Comparison of ENCODE assay signal across 7 cellular contexts in the genomic region with DNA sequence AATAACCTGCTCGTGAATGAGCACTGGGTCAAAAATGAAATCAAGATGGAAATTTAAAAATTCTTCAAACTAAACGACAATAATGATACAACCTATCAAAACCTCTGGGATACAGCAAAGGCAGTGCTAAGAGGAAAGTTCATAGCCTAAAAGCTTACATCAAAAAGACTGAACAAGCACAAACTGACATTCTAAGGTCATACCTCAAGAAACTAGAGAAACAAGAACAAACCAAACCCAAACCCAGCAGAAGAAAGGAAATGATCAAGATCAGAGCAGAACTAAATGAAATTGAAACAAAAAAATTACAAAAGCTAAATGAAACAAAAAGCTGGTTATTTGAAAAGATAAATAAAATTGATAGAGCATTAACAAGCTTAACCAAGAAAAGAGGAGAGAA. TPM values are rescaled to one million over a fixed set of nuclear protein-coding genes. Genes with fewer than 3 reads are reported as not detected.
DNase-seq lines count a peak whose midpoint lies in the region; ATAC-seq and TF ChIP-seq lines count a peak whose summit lies in the region.
"Not testable (repeated sequence)": the region's sequence is repeated elsewhere in the genome, so short reads cannot be mapped to it uniquely, and the experiment has no call there.

No MANE protein-coding gene starts in this region.

- not testable (repeated sequence) for H3K4me3 ChIP-seq in CD8-positive, alpha-beta T cell (ENCODE audit: low read depth, low read length)

- H3K4me3 Mint-ChIP-seq in CD8-positive, alpha-beta T cell; activated CD4-positive, alpha-beta memory T cell treated with anti-CD3 and anti-CD28 coated beads for 36 hours; activated T-cell treated with anti-CD3 and anti-CD28 coated beads, Interleukin-2, amount 50 U/mL, for 24 hours; central memory CD8-positive, alpha-beta T cell: not testable (repeated sequence)
- H3K4me3 Mint-ChIP-seq in T-helper 17 cell: peak overlapping the region; percentile 15
- peak overlapping the region; percentile 17 for H3K4me3 Mint-ChIP-seq in activated naive CD4-positive, alpha-beta T cell treated with anti-CD3 and anti-CD28 coated beads, Interleukin-2, amount 10 ng/mL, durations not matched to agents 7 days and 5 days
- peak overlapping the region; percentile 2 for H3K4me3 Mint-ChIP-seq in natural killer cell treated with Interleukin-12 subunit alpha and Interleukin-12 subunit beta and Interleukin-15 and Interleukin-18, amount 100 ng/mL, for 72 hours

- peak overlapping the region; percentile 37 for H3K27ac Mint-ChIP-seq in CD8-positive, alpha-beta T cell
- peak overlapping the region; percentile 51 for H3K27ac Mint-ChIP-seq in T-helper 17 cell
- peak overlapping the region; percentile 2 for H3K27ac Mint-ChIP-seq in activated CD4-positive, alpha-beta memory T cell treated with anti-CD3 and anti-CD28 coated beads for 36 hours
- peak overlapping the region; percentile 16 for H3K27ac Mint-ChIP-seq in activated T-cell treated with anti-CD3 and anti-CD28 coated beads, Interleukin-2, amount 50 U/mL, for 24 hours
- peak overlapping the region; percentile 59 for H3K27ac Mint-ChIP-seq in activated naive CD4-positive, alpha-beta T cell treated with anti-CD3 and anti-CD28 coated beads, Interleukin-2, amount 10 ng/mL, durations not matched to agents 7 days and 5 days
- peak overlapping the region; percentile 19 for H3K27ac Mint-ChIP-seq in central memory CD8-positive, alpha-beta T cell (ENCODE audit: low read depth)
- H3K27ac Mint-ChIP-seq in natural killer cell treated with Interleukin-12 subunit alpha and Interleukin-12 subunit beta and Interleukin-15 and Interleukin-18, amount 100 ng/mL, for 72 hours: peak overlapping the region in 1 of 2 donors; percentile 2

- CTCF ChIA-PET in CD8-positive, alpha-beta T cell (lab: Charles Lee); activated naive CD4-positive, alpha-beta T cell treated with anti-CD3 and anti-CD28 coated beads, Interleukin-2, amount 10 ng/mL, durations not matched to agents 7 days and 5 days (lab: Charles Lee): not testable (repeated sequence)
- CTCF ChIA-PET in activated CD4-positive, alpha-beta memory T cell treated with anti-CD3 and anti-CD28 coated beads for 36 hours (lab: Charles Lee): interaction anchor here (1.2 kb wide), 1 partner anchor 19 kb away, joined by 3 read pairs; no protein-coding TSS in a partner anchor

- not testable (repeated sequence) for DNase-seq in CD8-positive, alpha-beta T cell; T-helper 17 cell; activated CD4-positive, alpha-beta memory T cell treated with anti-CD3 and anti-CD28 coated beads for 36 hours; activated T-cell treated with anti-CD3 and anti-CD28 coated beads, Interleukin-2, amount 50 U/mL, for 24 hours; activated naive CD4-positive, alpha-beta T cell treated with anti-CD3 and anti-CD28 coated beads, Interleukin-2, amount 10 ng/mL, durations not matched to agents 7 days and 5 days; central memory CD8-positive, alpha-beta T cell (ENCODE audit: low spot score in 2 of 2); natural killer cell treated with Interleukin-12 subunit alpha and Interleukin-12 subunit beta and Interleukin-15 and Interleukin-18, amount 100 ng/mL, for 72 hours (ENCODE audit: low spot score)

- not testable (repeated sequence) for H3K4me1 Mint-ChIP-seq in CD8-positive, alpha-beta T cell (ENCODE audit: low read depth); activated CD4-positive, alpha-beta memory T cell treated with anti-CD3 and anti-CD28 coated beads for 36 hours (ENCODE audit: low read depth); central memory CD8-positive, alpha-beta T cell; natural killer cell treated with Interleukin-12 subunit alpha and Interleukin-12 subunit beta and Interleukin-15 and Interleukin-18, amount 100 ng/mL, for 72 hours (ENCODE audit: low read depth in 2 of 2)
- peaks cover 10% of the 10 kb centered on the region for H3K4me1 Mint-ChIP-seq in T-helper 17 cell
- H3K4me1 Mint-ChIP-seq in activated T-cell treated with anti-CD3 and anti-CD28 coated beads, Interleukin-2, amount 50 U/mL, for 24 hours (ENCODE audit: low read depth): peaks cover 22% of the 10 kb centered on the region
- H3K4me1 Mint-ChIP-seq in activated naive CD4-positive, alpha-beta T cell treated with anti-CD3 and anti-CD28 coated beads, Interleukin-2, amount 10 ng/mL, durations not matched to agents 7 days and 5 days: peaks cover 41% of the 10 kb centered on the region

- H3K36me3 Mint-ChIP-seq in CD8-positive, alpha-beta T cell; T-helper 17 cell (ENCODE audit: low read depth); activated CD4-positive, alpha-beta memory T cell treated with anti-CD3 and anti-CD28 coated beads for 36 hours; activated T-cell treated with anti-CD3 and anti-CD28 coated beads, Interleukin-2, amount 50 U/mL, for 24 hours (ENCODE audit: low read depth); activated naive CD4-positive, alpha-beta T cell treated with anti-CD3 and anti-CD28 coated beads, Interleukin-2, amount 10 ng/mL, durations not matched to agents 7 days and 5 days; central memory CD8-positive, alpha-beta T cell (ENCODE audit: insufficient read depth); natural killer cell treated with Interleukin-12 subunit alpha and Interleukin-12 subunit beta and Interleukin-15 and Interleukin-18, amount 100 ng/mL, for 72 hours: not testable (repeated sequence)

- H3K4me1 ChIP-seq in CD8-positive, alpha-beta T cell (ENCODE audit: insufficient read depth, low read length): not testable (repeated sequence)

- not testable (repeated sequence) for H3K27ac ChIP-seq in CD8-positive, alpha-beta T cell (ENCODE audit: low read depth, low read length)

- not testable (repeated sequence) for H3K27me3 ChIP-seq in CD8-positive, alpha-beta T cell (ENCODE audit: insufficient read depth, low read length)

- not testable (repeated sequence) for TF ChIP-seq CTCF in CD8-positive, alpha-beta T cell (IDR thresholded peaks at IDR 0.05)

- not testable (repeated sequence) for H3K9me3 ChIP-seq in CD8-positive, alpha-beta T cell (ENCODE audit: low read length); T-helper 17 cell (ENCODE audit: control insufficient read depth, low read length, poor library complexity, severe bottlenecking)

- H3K9me3 Mint-ChIP-seq in CD8-positive, alpha-beta T cell; activated CD4-positive, alpha-beta memory T cell treated with anti-CD3 and anti-CD28 coated beads for 36 hours; activated T-cell treated with anti-CD3 and anti-CD28 coated beads, Interleukin-2, amount 50 U/mL, for 24 hours; central memory CD8-positive, alpha-beta T cell; natural killer cell treated with Interleukin-12 subunit alpha and Interleukin-12 subunit beta and Interleukin-15 and Interleukin-18, amount 100 ng/mL, for 72 hours: not testable (repeated sequence)
- peaks cover 12% of the 10 kb centered on the region for H3K9me3 Mint-ChIP-seq in activated naive CD4-positive, alpha-beta T cell treated with anti-CD3 and anti-CD28 coated beads, Interleukin-2, amount 10 ng/mL, durations not matched to agents 7 days and 5 days

- intact Hi-C loops in CD8-positive, alpha-beta T cell (cut with DNase I, micrococcal nuclease); activated CD4-positive, alpha-beta memory T cell treated with anti-CD3 and anti-CD28 coated beads for 36 hours (cut with micrococcal nuclease): not testable (repeated sequence)

- ATAC-seq in CD8-positive, alpha-beta T cell; T-helper 17 cell; central memory CD8-positive, alpha-beta T cell (replicated peaks; ENCODE audit: extremely low read depth, poor library complexity, severe bottlenecking); natural killer cell treated with Interleukin-12 subunit alpha and Interleukin-12 subunit beta and Interleukin-15 and Interleukin-18, amount 100 ng/mL, for 72 hours: not testable (repeated sequence)

- not testable (repeated sequence) for H3K27me3 Mint-ChIP-seq in CD8-positive, alpha-beta T cell (ENCODE audit: low read depth); T-helper 17 cell; activated CD4-positive, alpha-beta memory T cell treated with anti-CD3 and anti-CD28 coated beads for 36 hours; activated T-cell treated with anti-CD3 and anti-CD28 coated beads, Interleukin-2, amount 50 U/mL, for 24 hours; activated naive CD4-positive, alpha-beta T cell treated with anti-CD3 and anti-CD28 coated beads, Interleukin-2, amount 10 ng/mL, durations not matched to agents 7 days and 5 days; central memory CD8-positive, alpha-beta T cell; natural killer cell treated with Interleukin-12 subunit alpha and Interleukin-12 subunit beta and Interleukin-15 and Interleukin-18, amount 100 ng/mL, for 72 hours

- H3K36me3 ChIP-seq in CD8-positive, alpha-beta T cell (ENCODE audit: insufficient read depth, low read length): not testable (repeated sequence)

- POLR2A ChIA-PET in CD8-positive, alpha-beta T cell (lab: Charles Lee); activated CD4-positive, alpha-beta memory T cell treated with anti-CD3 and anti-CD28 coated beads for 36 hours (lab: Charles Lee): not testable (repeated sequence)

RNA-seq across cellular contexts. Expression of gene MIA2, which starts 26.3 kb away (rescaled TPM):
- 10 to 100 TPM; 16.7 to 19.1 TPM for total RNA-seq in CD8-positive, alpha-beta T cell
- total RNA-seq in T-helper 17 cell: 10 to 100 TPM; 22.2 to 23.4 TPM
- total RNA-seq in activated CD4-positive, alpha-beta memory T cell treated with anti-CD3 and anti-CD28 coated beads for 36 hours: 10 to 100 TPM; 23.8 to 24.1 TPM
- 10 to 100 TPM; 26.1 to 26.9 TPM for total RNA-seq in natural killer cell treated with Interleukin-12 subunit alpha and Interleukin-12 subunit beta and Interleukin-15 and Interleukin-18, amount 100 ng/mL, for 72 hours

RNA-seq across cellular contexts. Expression of gene PNN, which starts 32.4 kb away (rescaled TPM):
- 100 to 1,000 TPM; 102 to 109 TPM for total RNA-seq in CD8-positive, alpha-beta T cell
- 100 to 1,000 TPM; 110 to 119 TPM for total RNA-seq in T-helper 17 cell
- total RNA-seq in activated CD4-positive, alpha-beta memory T cell treated with anti-CD3 and anti-CD28 coated beads for 36 hours: 10 to 100 TPM; 85.3 to 88.8 TPM
- total RNA-seq in natural killer cell treated with Interleukin-12 subunit alpha and Interleukin-12 subunit beta and Interleukin-15 and Interleukin-18, amount 100 ng/mL, for 72 hours: 100 to 1,000 TPM in 1 of 2 donors, 10 to 100 TPM in 1; 71.0 to 161 TPM

RNA-seq across cellular contexts. Expression of gene TRAPPC6B, which starts 37.3 kb away (rescaled TPM):
- total RNA-seq in CD8-positive, alpha-beta T cell: 1 to 10 TPM; 6.8 to 7.1 TPM
- 10 to 100 TPM; 13.8 to 15.2 TPM for total RNA-seq in T-helper 17 cell
- 10 to 100 TPM; 19.7 to 22.1 TPM for total RNA-seq in activated CD4-positive, alpha-beta memory T cell treated with anti-CD3 and anti-CD28 coated beads for 36 hours
- 10 to 100 TPM; 27.5 to 32.1 TPM for total RNA-seq in natural killer cell treated with Interleukin-12 subunit alpha and Interleukin-12 subunit beta and Interleukin-15 and Interleukin-18, amount 100 ng/mL, for 72 hours
